Comparison of ENCODE assay signal across 8 cellular contexts in the genomic region with DNA sequence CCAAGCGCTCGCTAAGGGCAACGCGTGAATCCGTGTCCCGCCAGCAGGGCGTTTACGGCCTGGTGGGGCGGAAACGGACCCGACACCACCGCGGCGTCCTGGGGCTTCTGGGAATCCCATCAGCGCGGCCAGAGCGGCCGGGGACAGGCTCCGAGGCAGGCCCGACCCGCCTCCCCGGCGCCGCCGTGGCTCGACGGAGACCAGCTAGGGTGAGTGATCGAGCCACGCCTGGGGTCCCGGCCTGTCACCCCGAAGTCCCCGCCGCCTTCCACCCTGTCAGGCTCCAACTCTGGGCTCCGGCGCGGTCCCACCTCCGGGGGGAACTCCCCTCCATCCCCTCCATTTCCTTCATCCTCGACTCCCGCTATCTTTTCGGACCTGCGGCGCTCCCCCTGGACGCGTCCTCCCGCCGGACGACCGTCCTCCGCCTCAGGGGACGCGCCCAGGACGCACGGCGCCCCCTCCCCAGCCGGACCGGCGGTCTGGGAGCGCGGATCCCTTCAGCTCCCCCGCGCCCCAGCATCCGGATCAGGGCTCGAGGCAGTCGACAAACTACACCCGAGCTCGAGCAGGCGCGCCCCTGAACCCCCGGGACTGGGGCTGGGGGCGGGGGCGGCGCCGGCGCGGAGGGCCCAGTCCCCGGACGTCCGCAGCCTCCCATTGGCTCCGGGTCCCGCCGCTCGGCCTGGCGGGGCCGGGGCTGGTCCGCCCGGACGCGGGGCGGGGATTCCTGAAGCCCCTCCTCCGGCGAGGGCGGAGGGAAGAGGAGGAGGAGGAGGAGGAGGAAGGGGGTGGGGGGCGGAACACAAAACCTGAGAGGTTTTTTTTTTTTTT. TPM values are rescaled to one million over a fixed set of nuclear protein-coding genes. Genes with fewer than 3 reads are reported as not detected.
DNase-seq lines count a peak whose midpoint lies in the region; ATAC-seq and TF ChIP-seq lines count a peak whose summit lies in the region.

No MANE protein-coding gene starts in this region.

- peak; percentile 53 for ATAC-seq in HG03457 (IDR thresholded peaks at IDR 0.05; ENCODE audit: unreplicated experiment)

- no peak for TF ChIP-seq CTCF in lower leg skin (IDR thresholded peaks at IDR 0.05)

- DNase-seq in GM19240 (ENCODE audit: insufficient read length, low spot score), result peak; percentile 88
- DNase-seq in NCI-H526 (lab: John Stamatoyannopoulos, UW), result peak; percentile 65 to 95
- peak; percentile 92 to 94 for DNase-seq in activated CD4-positive, alpha-beta T cell treated with anti-CD3 and anti-CD28 coated beads, Interleukin-2, amount 50 U/mL, for 4 hours
- DNase-seq in dermis blood vessel endothelial cell, result peak; percentile 95
- DNase-seq in lower leg skin (ENCODE audit: low spot score in 2 of 2), result peak; percentile 92 to 98
- peak; percentile 92 to 97 for DNase-seq in stimulated activated CD4-positive, alpha-beta T cell treated with anti-CD3 and anti-CD28 coated beads, Interleukin-4, amount 100 ng/mL, for 4 hours

- H3K27me3 ChIP-seq in BLaER1 treated with 17β-estradiol and CSF1 and Interleukin-3, amounts not matched to agents 10 nM and 100 nM, result no peaks in the 10 kb centered on the region

- H3K36me3 ChIP-seq in BLaER1 treated with 17β-estradiol and CSF1 and Interleukin-3, amounts not matched to agents 10 nM and 100 nM, result peaks cover 0 to 13% (median 4%) of the 10 kb centered on the region in 11 experiments; a peak in 7 of 22 replicates

- TF ChIP-seq POLR2A in lower leg skin (IDR thresholded peaks at IDR 0.05), result peak in 1 of 2 donors; percentile 55

- H3K4me2 ChIP-seq in BLaER1 treated with 17β-estradiol and CSF1 and Interleukin-3, amounts not matched to agents 10 nM and 100 nM, result peak overlapping the region; percentile 68 to 99 (median 88)

- peak overlapping the region; percentile 81 to 99 (median 96) for H3K4me3 ChIP-seq in BLaER1 treated with 17β-estradiol and CSF1 and Interleukin-3, amounts not matched to agents 10 nM and 100 nM
- peak overlapping the region; percentile 81 for H3K4me3 ChIP-seq in lower leg skin (ENCODE audit: low read depth, poor library complexity, severe bottlenecking)

- H4K20me1 ChIP-seq in BLaER1 treated with 17β-estradiol and CSF1 and Interleukin-3, amounts not matched to agents 10 nM and 100 nM, result peaks cover 31 to 36% (median 35%) of the 10 kb centered on the region in 11 experiments

- H3K27ac ChIP-seq in BLaER1 treated with 17β-estradiol and CSF1 and Interleukin-3, amounts not matched to agents 10 nM and 100 nM, result peak overlapping the region; percentile 91 to 99 (median 96)

- H3K4me1 ChIP-seq in BLaER1 treated with 17β-estradiol and CSF1 and Interleukin-3, amounts not matched to agents 10 nM and 100 nM, result peaks cover 28 to 51% (median 39%) of the 10 kb centered on the region in 10 experiments

- intact Hi-C loops in lower leg skin (cut with DNase I; ENCODE audit: low total_unique reads), result no loop called here

- H3K9ac ChIP-seq in BLaER1 treated with 17β-estradiol and CSF1 and Interleukin-3, amounts not matched to agents 10 nM and 100 nM, result peak overlapping the region; percentile 91 to 99 (median 97)

- 0% methylated on average over 53 to 56 of the region's 93 CpGs for WGBS in lower leg skin, 2 donors

- no peaks in the 10 kb centered on the region for H3K9me3 ChIP-seq in BLaER1 treated with 17β-estradiol and CSF1 and Interleukin-3, amounts not matched to agents 10 nM and 100 nM (replicated peaks in 1 of 11)

RNA-seq across cellular contexts. Expression of a gene that starts 0.6 kb away (rescaled TPM):
- total RNA-seq in dermis blood vessel endothelial cell, result 12.2 and 12.9 TPM in 2 replicates
- 10 to 100 TPM; 12.5 to 25.4 (median 18.4) TPM for total RNA-seq in lower leg skin

RNA-seq across cellular contexts. Expression of a gene that starts 35.3 kb away (rescaled TPM):
- total RNA-seq in dermis blood vessel endothelial cell (0.33 and 1.2 TPM in 2 replicates), lower leg skin (1 to 10 TPM in 1 of 4 donors, under 1 TPM in 2, not detected in 1; 0.08 to 1.5 (median 0.69) TPM)

Comparison
In these comparisons a context has a peak if more than half of its experiments do, and no peak if none do; other contexts are left out.
1. Peak in every context shown above with its lines: DNase-seq, ATAC-seq, H3K4me3 ChIP-seq and H3K27ac ChIP-seq.